20 cellular contexts compared by ENCODE assay signal in genomic region chr1:150012611-150013010, GRCh38. TPM values are rescaled to one million over a fixed set of nuclear protein-coding genes. Genes with fewer than 3 reads are reported as not detected.
DNase-seq lines count a peak whose midpoint lies in the region; ATAC-seq, FAIRE-seq and TF ChIP-seq lines count a peak whose summit lies in the region.
"Had no signal": no experiment of that assay in that cellular context is flagged by ENCODE, and none has a peak within 500 bp of the region (broad histone marks: within the 10 kb centered on the region; RNA-seq: fewer than 3 reads in every experiment).

No MANE protein-coding gene starts in this region.

- H3K27ac ChIP-seq in cingulate gyrus (ENCODE audit: low read depth, low read length) = peak overlapping the region; percentile 99
- H3K27ac ChIP-seq: parathyroid adenoma, upper lobe of right lung had no signal

- POLR2A ChIA-PET in HEK293T (lab: Yijun Ruan, JAX) = interaction anchor here (2.0 to 4.4 kb wide), 3 partner anchors 8 to 125 kb away, joined by 7 to 33 read pairs (median 31); a partner anchor contains a TSS

- intact Hi-C loops in sciatic nerve (cut with DNase I) = no loop called here

- DNase-seq in GM03348 (ENCODE audit: low spot score) (peak; percentile 29), medulla oblongata (ENCODE audit: extremely low spot score) (peak; percentile 95), sciatic nerve (ENCODE audit: low spot score) (peak; percentile 66), GM19239 (ENCODE audit: insufficient read length, low spot score) (no peak), HEK293T (ENCODE audit: extremely low spot score) (no peak), NCI-H146 treated with DMSO at 0.1 percent for 48 hours (lab: John Stamatoyannopoulos, UW; ENCODE audit: unreplicated experiment) (no peak), NCI-H2227 treated with DMSO at 0.1 percent for 48 hours (lab: John Stamatoyannopoulos, UW) (no peak)
- DNase-seq: activated CD4-positive, alpha-beta T cell treated with anti-CD3 and anti-CD28 coated beads, Interleukin-2, amount 50 U/mL, for 48 hours; activated T-cell treated with anti-CD3 and anti-CD28 coated beads, Interleukin-2, amount 50 U/mL, for 24 hours; CD4-positive, alpha-beta T cell; central memory CD4-positive, alpha-beta T cell; DMS79; effector CD8-positive, alpha-beta T cell; NCI-H1436; NK-92 treated with Interleukin-12 subunit alpha and Interleukin-12 subunit beta, amount 100 ng/mL, for 24 hours; T-helper 1 cell; upper lobe of right lung had no signal

- CTCF ChIA-PET in HEK293T (lab: Yijun Ruan, JAX) = interaction anchor here (1.0 kb wide), 1 partner anchor 9 kb away, joined by 3 read pairs; no protein-coding TSS in a partner anchor

- no peak for FAIRE-seq in GM19239 (lab: Jason Lieb, UNC)
- FAIRE-seq: GM18507 had no signal

- ATAC-seq in sciatic nerve = peak; percentile 25
- ATAC-seq: upper lobe of right lung had no signal

TF ChIP-seq in HEK293T, 16 proteins besides CTCF, POLR2A, EP300 and RAD21:
- TF ChIP-seq FOXA1 (IDR thresholded peaks at IDR 0.05) (no peak), SP1 (IDR thresholded peaks at IDR 0.05) (no peak), ZNF384 (IDR thresholded peaks at IDR 0.05) (no peak), FOXM1 (IDR thresholded peaks at IDR 0.05; ENCODE audit: borderline replicate concordance) (no peak), NFRKB (IDR thresholded peaks at IDR 0.05) (no peak), HDGF (IDR thresholded peaks at IDR 0.05; ENCODE audit: borderline replicate concordance) (no peak)

RNA-seq across cellular contexts. Expression of gene OTUD7B, which starts 2.1 kb away (rescaled TPM):
- total RNA-seq in sciatic nerve = 102 TPM

RNA-seq across cellular contexts. Expression of gene VPS45, which starts 55.0 kb away (rescaled TPM):
- total RNA-seq in sciatic nerve = 44.1 TPM

Comparison
In these comparisons a context has a peak if more than half of its experiments do, and no peak if none do; other contexts are left out.
1. DNase-seq: peak in GM03348 (single experiment), medulla oblongata (single experiment) and sciatic nerve (single experiment); none in GM19239 (single experiment), HEK293T (single experiment), NCI-H146 treated with DMSO at 0.1 percent for 48 hours (single experiment) and NCI-H2227 treated with DMSO at 0.1 percent for 48 hours (single experiment).